In the genomic region with DNA sequence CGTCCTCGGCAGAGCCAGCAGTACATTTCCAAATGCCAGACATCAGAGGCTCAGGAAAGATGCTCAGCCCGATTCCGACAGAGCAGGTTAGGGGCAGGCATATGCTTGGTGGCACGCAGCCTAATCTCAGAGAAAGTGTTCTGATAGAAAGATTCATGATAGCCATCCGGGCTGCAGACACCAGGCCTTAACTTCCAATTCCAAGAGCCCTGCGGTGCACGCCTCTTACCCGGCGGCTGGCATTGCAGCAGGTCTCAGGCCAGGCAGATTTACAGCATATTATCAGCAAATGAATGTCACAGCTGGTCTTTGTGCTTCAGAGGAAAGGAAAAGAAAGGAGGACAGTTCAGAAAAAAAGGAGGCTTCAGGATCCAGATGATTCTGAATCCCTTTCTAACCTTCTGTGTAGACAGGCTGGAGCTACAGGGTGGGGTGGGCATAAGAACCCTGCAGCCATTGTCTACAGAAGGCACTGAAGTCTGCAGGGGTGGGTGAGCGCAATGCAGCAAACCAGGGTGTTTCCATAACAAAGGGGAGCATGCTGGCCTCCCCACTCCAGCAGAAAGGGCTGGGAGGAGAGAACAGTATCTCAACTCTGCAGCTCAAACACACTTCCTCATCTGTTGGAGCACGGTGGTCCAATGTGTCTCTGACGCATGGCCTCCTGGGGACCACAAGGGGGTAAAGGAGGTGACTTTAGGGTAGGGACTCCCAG, we compare ENCODE assay signal across 12 cellular contexts.
"Had no signal": no experiment of that assay in that cellular context is flagged by ENCODE, and none has a peak within 500 bp of the region (broad histone marks: within the 10 kb centered on the region; RNA-seq: fewer than 3 reads in every experiment).

No MANE protein-coding gene starts in this region.

- FAIRE-seq: TTC549 had no signal

- H3K4me3 ChIP-seq: cardiac muscle cell, hepatocyte, psoas muscle, transverse colon had no signal

- H3K4me2 ChIP-seq: hepatocyte had no signal

- H3K27ac ChIP-seq: cardiac muscle cell, hepatocyte, psoas muscle, transverse colon had no signal

- H3K36me3 ChIP-seq: cardiac muscle cell, transverse colon had no signal

- H3K9me3 ChIP-seq: psoas muscle, transverse colon had no signal

- H2AFZ ChIP-seq: hepatocyte had no signal

- ATAC-seq: activated CD4-positive, alpha-beta T cell treated with anti-CD3 and anti-CD28 coated beads for 36 hours; left ventricle myocardium superior; psoas muscle; right cardiac atrium; stimulated activated naive CD8-positive, alpha-beta T cell treated with anti-CD3 and anti-CD28 coated beads, Interleukin-15, Interleukin-2, amounts not matched to agents 100 U/mL and 50 U/mL, for 24 hours had no signal

- H3K79me2 ChIP-seq: hepatocyte had no signal

- H3K27me3 ChIP-seq: cardiac muscle cell had no signal

- DNase-seq: activated CD4-positive, alpha-beta T cell treated with anti-CD3 and anti-CD28 coated beads for 36 hours; activated CD4-positive, alpha-beta T cell treated with anti-CD3 and anti-CD28 coated beads, Interleukin-2, amount 50 U/mL, for 48 hours; amniotic stem cell; effector memory CD4-positive, alpha-beta T cell; left ventricle myocardium superior; psoas muscle; right cardiac atrium; stimulated activated naive CD8-positive, alpha-beta T cell treated with anti-CD3 and anti-CD28 coated beads, Interleukin-15, Interleukin-2, amounts not matched to agents 100 U/mL and 50 U/mL, for 24 hours; transverse colon had no signal

- H3K4me1 ChIP-seq: psoas muscle had no signal
